In the genomic region with DNA sequence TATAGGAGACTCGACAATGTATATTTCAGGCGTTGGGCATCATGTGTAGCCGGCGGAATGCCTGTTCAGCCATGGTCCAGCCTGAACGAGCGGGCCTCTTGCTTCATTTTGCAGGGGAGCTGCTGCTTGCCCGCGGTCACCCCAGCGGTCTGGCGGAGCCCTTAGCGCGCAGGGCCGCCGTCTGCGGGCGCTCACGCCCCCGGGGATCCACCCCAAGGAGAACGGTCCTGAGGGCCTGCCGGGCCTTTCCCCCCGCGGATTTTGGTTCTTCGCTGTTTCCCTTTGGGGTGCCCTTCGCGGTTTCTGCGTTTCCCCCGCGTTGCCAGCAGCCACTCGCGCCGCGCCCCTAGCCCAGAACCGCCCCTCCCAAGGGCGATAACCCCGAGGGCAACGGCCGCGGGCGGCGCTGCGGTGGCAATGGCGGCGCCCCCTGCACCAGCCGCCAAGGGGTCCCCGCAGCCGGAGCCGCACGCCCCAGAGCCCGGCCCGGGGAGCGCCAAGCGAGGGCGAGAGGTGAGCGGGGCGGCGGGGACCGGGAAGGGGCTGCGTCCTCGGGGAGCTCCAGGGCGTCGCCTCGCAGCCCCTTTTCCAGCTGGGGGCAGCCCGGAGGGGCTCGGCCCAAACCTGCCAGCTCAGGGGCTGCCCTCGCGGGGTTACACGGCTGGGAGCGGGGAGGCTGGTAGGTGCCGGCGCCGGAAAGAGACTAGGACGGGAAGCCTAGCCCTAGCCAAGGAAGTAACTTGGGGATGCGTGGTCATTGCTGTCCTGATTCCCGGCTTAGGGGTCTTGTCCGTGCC, we compare ENCODE assay signal across 10 cellular contexts. TPM values are rescaled to one million over a fixed set of nuclear protein-coding genes. Genes with fewer than 3 reads are reported as not detected.
DNase-seq lines count a peak whose midpoint lies in the region; ATAC-seq and TF ChIP-seq lines count a peak whose summit lies in the region.
"Had no signal": no experiment of that assay in that cellular context is flagged by ENCODE, and none has a peak within 500 bp of the region (broad histone marks: within the 10 kb centered on the region; RNA-seq: fewer than 3 reads in every experiment).

A gene with protein sequence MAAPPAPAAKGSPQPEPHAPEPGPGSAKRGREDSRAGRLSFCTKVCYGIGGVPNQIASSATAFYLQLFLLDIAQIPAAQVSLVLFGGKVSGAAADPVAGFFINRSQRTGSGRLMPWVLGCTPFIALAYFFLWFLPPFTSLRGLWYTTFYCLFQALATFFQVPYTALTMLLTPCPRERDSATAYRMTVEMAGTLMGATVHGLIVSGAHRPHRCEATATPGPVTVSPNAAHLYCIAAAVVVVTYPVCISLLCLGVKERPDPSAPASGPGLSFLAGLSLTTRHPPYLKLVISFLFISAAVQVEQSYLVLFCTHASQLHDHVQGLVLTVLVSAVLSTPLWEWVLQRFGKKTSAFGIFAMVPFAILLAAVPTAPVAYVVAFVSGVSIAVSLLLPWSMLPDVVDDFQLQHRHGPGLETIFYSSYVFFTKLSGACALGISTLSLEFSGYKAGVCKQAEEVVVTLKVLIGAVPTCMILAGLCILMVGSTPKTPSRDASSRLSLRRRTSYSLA (plus strand): TSS at position 406 of the 797 bp plus-strand sequence. CDS start 12 bp downstream, at position 418.

- H3K4me1 ChIP-seq in right cardiac atrium (ENCODE audit: control insufficient read depth, insufficient read depth, low read length): peaks cover 3% of the 10 kb centered on the region
- H3K4me1 ChIP-seq in CD4-positive, alpha-beta memory T cell (ENCODE audit: insufficient read depth, low read length): peaks cover 11% of the 10 kb centered on the region

- H3K27me3 ChIP-seq in right cardiac atrium (ENCODE audit: control insufficient read depth, insufficient read depth): no peaks in the 10 kb centered on the region
- peaks cover 5% of the 10 kb centered on the region for H3K27me3 ChIP-seq in CD4-positive, alpha-beta memory T cell (ENCODE audit: insufficient read depth, low read length)
- peaks cover 27% of the 10 kb centered on the region for H3K27me3 ChIP-seq in CD4-positive, alpha-beta T cell (ENCODE audit: control insufficient read depth, insufficient read depth, low read length)

- CTCF ChIA-PET in activated CD8-positive, alpha-beta T cell treated with anti-CD3 and anti-CD28 coated beads for 36 hours (lab: Charles Lee): interaction anchor here (1.4 kb wide), 1 partner anchor 74 kb away, joined by 5 read pairs; a partner anchor contains a TSS
- CTCF ChIA-PET in CD4-positive, alpha-beta memory T cell (lab: Charles Lee; ENCODE audit: partially characterized antibody): no interaction called here
- CTCF ChIA-PET in CD4-positive, alpha-beta T cell (lab: Charles Lee): no interaction called here

- H3K4me1 Mint-ChIP-seq in activated CD8-positive, alpha-beta T cell treated with anti-CD3 and anti-CD28 coated beads for 36 hours (ENCODE audit: low read depth): peaks cover 3% of the 10 kb centered on the region
- H3K4me1 Mint-ChIP-seq in CD4-positive, alpha-beta memory T cell: peaks cover 0 to 11% (median under 1%) of the 10 kb centered on the region in 4 donors
- H3K4me1 Mint-ChIP-seq in CD4-positive, alpha-beta T cell (ENCODE audit: low read depth): no peaks in the 10 kb centered on the region

- POLR2A ChIA-PET in activated CD8-positive, alpha-beta T cell treated with anti-CD3 and anti-CD28 coated beads for 36 hours (lab: Charles Lee): no interaction called here
- POLR2A ChIA-PET in CD4-positive, alpha-beta memory T cell (lab: Charles Lee; ENCODE audit: partially characterized antibody): interaction anchor here (0.7 kb wide), 1 partner anchor 83 kb away, joined by 3 read pairs; a partner anchor contains a TSS
- POLR2A ChIA-PET in CD4-positive, alpha-beta T cell (lab: Charles Lee): no interaction called here

- H3K4me3 Mint-ChIP-seq in activated CD8-positive, alpha-beta T cell treated with anti-CD3 and anti-CD28 coated beads for 36 hours: no peak within 1 kb of the TSS
- H3K4me3 Mint-ChIP-seq in CD4-positive, alpha-beta memory T cell: no peak within 1 kb of the TSS
- no peak within 1 kb of the TSS for H3K4me3 Mint-ChIP-seq in CD4-positive, alpha-beta T cell
- H3K4me3 Mint-ChIP-seq: central memory CD8-positive, alpha-beta T cell had no signal

- H3K27ac Mint-ChIP-seq in activated CD8-positive, alpha-beta T cell treated with anti-CD3 and anti-CD28 coated beads for 36 hours: no peak within 1 kb of the TSS
- peak within 1 kb of the TSS in 1 of 7 donors; percentile 49 for H3K27ac Mint-ChIP-seq in CD4-positive, alpha-beta memory T cell
- H3K27ac Mint-ChIP-seq in CD4-positive, alpha-beta T cell: no peak within 1 kb of the TSS

- no peaks in the 10 kb centered on the region for H3K36me3 ChIP-seq in CD4-positive, alpha-beta memory T cell (ENCODE audit: insufficient read depth, low read length)

- H3K36me3 Mint-ChIP-seq in activated CD8-positive, alpha-beta T cell treated with anti-CD3 and anti-CD28 coated beads for 36 hours (ENCODE audit: low read depth): no peaks in the 10 kb centered on the region
- H3K36me3 Mint-ChIP-seq in CD4-positive, alpha-beta memory T cell: no peaks in the 10 kb centered on the region
- H3K36me3 Mint-ChIP-seq in CD4-positive, alpha-beta T cell (ENCODE audit: low read depth): no peaks in the 10 kb centered on the region

- no peaks in the 10 kb centered on the region for H3K9me3 Mint-ChIP-seq in activated CD8-positive, alpha-beta T cell treated with anti-CD3 and anti-CD28 coated beads for 36 hours
- H3K9me3 Mint-ChIP-seq in CD4-positive, alpha-beta memory T cell: no peaks in the 10 kb centered on the region
- H3K9me3 Mint-ChIP-seq in CD4-positive, alpha-beta T cell: no peaks in the 10 kb centered on the region
- H3K9me3 Mint-ChIP-seq: central memory CD8-positive, alpha-beta T cell had no signal

- no peaks in the 10 kb centered on the region for H3K9me3 ChIP-seq in right cardiac atrium (ENCODE audit: control insufficient read depth, low read length)
- no peaks in the 10 kb centered on the region for H3K9me3 ChIP-seq in CD4-positive, alpha-beta memory T cell (ENCODE audit: control insufficient read depth in 1 of 2, low read length in 2 of 2)
- H3K9me3 ChIP-seq in CD4-positive, alpha-beta T cell (ENCODE audit: control insufficient read depth, low read length): no peaks in the 10 kb centered on the region

- H3K27me3 Mint-ChIP-seq in activated CD8-positive, alpha-beta T cell treated with anti-CD3 and anti-CD28 coated beads for 36 hours: peaks cover 23% of the 10 kb centered on the region
- H3K27me3 Mint-ChIP-seq in CD4-positive, alpha-beta memory T cell: peaks cover 24 to 31% of the 10 kb centered on the region in 2 donors
- H3K27me3 Mint-ChIP-seq in CD4-positive, alpha-beta T cell: peaks cover 47% of the 10 kb centered on the region

- no peak within 1 kb of the TSS for H3K27ac ChIP-seq in right cardiac atrium (ENCODE audit: low read length)
- no peak within 1 kb of the TSS for H3K27ac ChIP-seq in CD4-positive, alpha-beta memory T cell (ENCODE audit: low read depth, low read length)
- H3K27ac ChIP-seq in CD4-positive, alpha-beta T cell (ENCODE audit: low read depth, low read length): no peak within 1 kb of the TSS

- DNase-seq in activated CD8-positive, alpha-beta T cell treated with anti-CD3 and anti-CD28 coated beads for 36 hours: no peak
- no peak for DNase-seq in right cardiac atrium
- peak; percentile 64 for DNase-seq in retina
- DNase-seq in CD4-positive, alpha-beta memory T cell: no peak
- no peak for DNase-seq in CD4-positive, alpha-beta T cell
- no peak for DNase-seq in NCI-H226
- no peak for DNase-seq in amniotic stem cell (lab: John Stamatoyannopoulos, UW)
- DNase-seq: NCI-H446 had no signal

- intact Hi-C loops in activated CD8-positive, alpha-beta T cell treated with anti-CD3 and anti-CD28 coated beads for 36 hours (cut with micrococcal nuclease): no loop called here
- intact Hi-C loops in right cardiac atrium (cut with DNase I): no loop called here
- intact Hi-C loops in CD4-positive, alpha-beta memory T cell (cut with micrococcal nuclease): no loop called here
- intact Hi-C loops in CD4-positive, alpha-beta T cell (cut with DNase I, micrococcal nuclease): no loop called here

- peak; percentile 34 for ATAC-seq in activated CD8-positive, alpha-beta T cell treated with anti-CD3 and anti-CD28 coated beads for 36 hours
- ATAC-seq in right cardiac atrium: peak; percentile 54 to 58
- ATAC-seq in CD4-positive, alpha-beta T cell (ENCODE audit: poor library complexity): no peak

- 3% methylated on average over 75 of the region's 75 CpGs for whole genome bisulfite sequencing in right cardiac atrium

- TF ChIP-seq CTCF in activated CD8-positive, alpha-beta T cell treated with anti-CD3 and anti-CD28 coated beads for 36 hours (IDR thresholded peaks at IDR 0.05): no peak
- TF ChIP-seq CTCF in CD4-positive, alpha-beta T cell (IDR thresholded peaks at IDR 0.05): no peak

- H3K4me3 ChIP-seq in GM08714 (ENCODE audit: low read length) (peak within 1 kb of the TSS; percentile 37; the same call in 1 of the 2 replicates), right cardiac atrium (ENCODE audit: low read length) (peak within 1 kb of the TSS; percentile 63)
- H3K4me3 ChIP-seq in CD4-positive, alpha-beta memory T cell (ENCODE audit: low read length in 2 of 2): no peak within 1 kb of the TSS

RNA-seq across cellular contexts. Expression of the gene that starts here (rescaled TPM):
- total RNA-seq in activated CD8-positive, alpha-beta T cell treated with anti-CD3 and anti-CD28 coated beads for 36 hours: under 1 TPM; 0.25 to 0.32 TPM
- under 1 TPM in 2 of 4 donors, not detected in 2; 0.19 to 0.51 TPM for total RNA-seq in right cardiac atrium
- 0.18 TPM for polyA plus RNA-seq in right cardiac atrium
- not detected for total RNA-seq in CD4-positive, alpha-beta memory T cell
- polyA plus RNA-seq in CD4-positive, alpha-beta memory T cell: not detected
- total RNA-seq in CD4-positive, alpha-beta T cell: under 1 TPM; 0.28 to 0.30 TPM

Comparison
In these comparisons a context has a peak if more than half of its experiments do, and no peak if none do; other contexts are left out.
1. Peak in ATAC-seq in activated CD8-positive, alpha-beta T cell treated with anti-CD3 and anti-CD28 coated beads for 36 hours; RNA of the gene not detected or under 1 TPM.
2. Peak in ATAC-seq and H3K4me3 ChIP-seq in right cardiac atrium; RNA of the gene not detected or under 1 TPM.